In the genomic region with DNA sequence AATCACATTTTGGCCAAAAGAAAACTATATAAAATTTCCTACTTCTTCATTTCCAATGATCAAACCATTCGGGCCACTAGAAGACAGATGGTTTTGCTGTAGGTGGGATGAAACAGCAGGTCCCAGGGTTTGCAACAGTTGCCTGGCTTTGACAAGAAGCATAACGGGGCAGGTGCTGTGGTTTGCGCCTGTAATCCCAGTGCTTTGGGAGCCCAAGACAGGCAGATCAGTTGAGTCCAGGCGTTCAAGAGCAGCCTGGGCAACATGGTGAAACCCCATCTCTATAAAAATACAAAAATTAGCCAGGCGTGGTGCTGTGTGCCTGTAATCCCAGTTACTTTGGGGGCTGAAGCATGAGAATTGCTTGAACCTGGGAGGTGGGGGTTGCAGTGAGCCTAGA, we compare ENCODE assay signal across 26 cellular contexts.
"Had no signal": no experiment of that assay in that cellular context is flagged by ENCODE, and none has a peak within 500 bp of the region (broad histone marks: within the 10 kb centered on the region; RNA-seq: fewer than 3 reads in every experiment).

No MANE protein-coding gene starts in this region.

- H3K27ac Mint-ChIP-seq: activated CD4-positive, alpha-beta T cell treated with anti-CD3 and anti-CD28 coated beads, Interleukin-2, amount 10 ng/mL, durations not matched to agents 24 days and 14 days; activated CD8-positive, alpha-beta T cell treated with anti-CD3 and anti-CD28 coated beads, Interleukin-2, amount 10 ng/mL, durations not matched to agents 7 days and 5 days; activated naive CD4-positive, alpha-beta T cell treated with anti-CD3 and anti-CD28 coated beads for 36 hours; activated naive CD4-positive, alpha-beta T cell treated with anti-CD3 and anti-CD28 coated beads, Interleukin-2, amount 50 U/mL, for 72 hours; activated T-cell treated with anti-CD3 and anti-CD28 coated beads, Interleukin-2, amount 50 U/mL, for 24 hours; activated T-helper 1 cell treated with anti-CD3 and anti-CD28 coated beads, Interleukin-12 subunit alpha, Interleukin-12 subunit beta, Interleukin-2, Interleukin-4 antibody, amounts not matched to agents 30 ng/mL and 10 ng/mL and 1 ng/mL, durations not matched to agents 14 hours and 24 hours and 36 hours; T-helper 1 cell treated with Interleukin-12 subunit alpha and Interleukin-12 subunit beta and Interleukin-4 antibody, amounts not matched to agents 30 μg/mL and 1 μg/mL, for 36 hours; T-helper 2 cell treated with Interferon-gamma antibody and Interleukin-4, amounts not matched to agents 5 μg/mL and 100 μg/mL, for 36 hours had no signal

- H3K27ac ChIP-seq: adrenal gland, body of pancreas, breast epithelium, SK-N-MC had no signal

- H3K4me3 Mint-ChIP-seq: activated CD4-positive, alpha-beta T cell treated with anti-CD3 and anti-CD28 coated beads, Interleukin-2, amount 10 ng/mL, durations not matched to agents 24 days and 14 days; activated CD8-positive, alpha-beta T cell treated with anti-CD3 and anti-CD28 coated beads, Interleukin-2, amount 10 ng/mL, durations not matched to agents 7 days and 5 days; activated naive CD4-positive, alpha-beta T cell treated with anti-CD3 and anti-CD28 coated beads for 36 hours; activated T-cell treated with anti-CD3 and anti-CD28 coated beads, Interleukin-2, amount 50 U/mL, for 24 hours; activated T-helper 1 cell treated with anti-CD3 and anti-CD28 coated beads, Interleukin-12 subunit alpha, Interleukin-12 subunit beta, Interleukin-2, Interleukin-4 antibody, amounts not matched to agents 30 ng/mL and 10 ng/mL and 1 ng/mL, durations not matched to agents 14 hours and 24 hours and 36 hours; T-helper 1 cell treated with Interleukin-12 subunit alpha and Interleukin-12 subunit beta and Interleukin-4 antibody, amounts not matched to agents 30 μg/mL and 1 μg/mL, for 36 hours; T-helper 2 cell treated with Interferon-gamma antibody and Interleukin-4, amounts not matched to agents 5 μg/mL and 100 μg/mL, for 36 hours had no signal

- DNase-seq: activated CD4-positive, alpha-beta T cell treated with anti-CD3 and anti-CD28 coated beads, Interleukin-2, amount 10 ng/mL, durations not matched to agents 24 days and 14 days; activated CD4-positive, alpha-beta T cell treated with anti-CD3 and anti-CD28 coated beads, Interleukin-2, amount 50 U/mL, for 4 hours; activated CD8-positive, alpha-beta T cell treated with anti-CD3 and anti-CD28 coated beads, Interleukin-2, amount 10 ng/mL, durations not matched to agents 7 days and 5 days; activated gamma-delta T cell treated with Interleukin-2 at 50 U/mL for 16 hours; activated naive CD4-positive, alpha-beta T cell treated with anti-CD3 and anti-CD28 coated beads for 36 hours; activated T-cell treated with anti-CD3 and anti-CD28 coated beads, Interleukin-2, amount 50 U/mL, for 24 hours; adrenal gland; body of pancreas; MM.1S; MV-4-11; NCI-H1092; NCI-H1436 treated with DMSO at 0.1 percent for 48 hours; NCI-H1694 treated with DMSO at 0.1 percent for 48 hours; NCI-H2029; NCI-H345; NCI-H524 treated with DMSO at 0.1 percent for 48 hours; NK-92 treated with Interleukin-12 subunit alpha and Interleukin-12 subunit beta, amount 100 ng/mL, for 24 hours; Right ventricle myocardium superior had no signal

- H3K9me3 ChIP-seq: adrenal gland, body of pancreas, breast epithelium had no signal

- H3K36me3 Mint-ChIP-seq: activated naive CD4-positive, alpha-beta T cell treated with anti-CD3 and anti-CD28 coated beads, Interleukin-2, amount 50 U/mL, for 72 hours had no signal

- H3K27me3 Mint-ChIP-seq: activated CD4-positive, alpha-beta T cell treated with anti-CD3 and anti-CD28 coated beads, Interleukin-2, amount 10 ng/mL, durations not matched to agents 24 days and 14 days; activated T-cell treated with anti-CD3 and anti-CD28 coated beads, Interleukin-2, amount 50 U/mL, for 24 hours had no signal

- H3K36me3 ChIP-seq: adrenal gland, breast epithelium had no signal

- H3K4me1 ChIP-seq: adrenal gland, body of pancreas, breast epithelium had no signal

- FAIRE-seq: astrocyte, TTC549 had no signal

- H3K9me3 Mint-ChIP-seq: activated naive CD4-positive, alpha-beta T cell treated with anti-CD3 and anti-CD28 coated beads for 36 hours; activated naive CD4-positive, alpha-beta T cell treated with anti-CD3 and anti-CD28 coated beads, Interleukin-2, amount 50 U/mL, for 72 hours; activated T-cell treated with anti-CD3 and anti-CD28 coated beads, Interleukin-2, amount 50 U/mL, for 24 hours; activated T-helper 1 cell treated with anti-CD3 and anti-CD28 coated beads, Interleukin-12 subunit alpha, Interleukin-12 subunit beta, Interleukin-2, Interleukin-4 antibody, amounts not matched to agents 30 ng/mL and 10 ng/mL and 1 ng/mL, durations not matched to agents 14 hours and 24 hours and 36 hours; T-helper 1 cell treated with Interleukin-12 subunit alpha and Interleukin-12 subunit beta and Interleukin-4 antibody, amounts not matched to agents 30 μg/mL and 1 μg/mL, for 36 hours; T-helper 2 cell treated with Interferon-gamma antibody and Interleukin-4, amounts not matched to agents 5 μg/mL and 100 μg/mL, for 36 hours had no signal

- ATAC-seq: activated CD8-positive, alpha-beta T cell treated with anti-CD3 and anti-CD28 coated beads, Interleukin-2, amount 10 ng/mL, durations not matched to agents 7 days and 5 days; activated naive CD4-positive, alpha-beta T cell treated with anti-CD3 and anti-CD28 coated beads, Interleukin-2, amount 50 U/mL, for 72 hours; body of pancreas had no signal

- H3K4me3 ChIP-seq: adrenal gland, body of pancreas, breast epithelium, SK-N-MC had no signal

- H3K27me3 ChIP-seq: adrenal gland, body of pancreas, breast epithelium had no signal

- H3K4me1 Mint-ChIP-seq: activated CD4-positive, alpha-beta T cell treated with anti-CD3 and anti-CD28 coated beads, Interleukin-2, amount 10 ng/mL, durations not matched to agents 24 days and 14 days had no signal
